Comparison of ENCODE assay signal across 1 cellular context in the genomic region with DNA sequence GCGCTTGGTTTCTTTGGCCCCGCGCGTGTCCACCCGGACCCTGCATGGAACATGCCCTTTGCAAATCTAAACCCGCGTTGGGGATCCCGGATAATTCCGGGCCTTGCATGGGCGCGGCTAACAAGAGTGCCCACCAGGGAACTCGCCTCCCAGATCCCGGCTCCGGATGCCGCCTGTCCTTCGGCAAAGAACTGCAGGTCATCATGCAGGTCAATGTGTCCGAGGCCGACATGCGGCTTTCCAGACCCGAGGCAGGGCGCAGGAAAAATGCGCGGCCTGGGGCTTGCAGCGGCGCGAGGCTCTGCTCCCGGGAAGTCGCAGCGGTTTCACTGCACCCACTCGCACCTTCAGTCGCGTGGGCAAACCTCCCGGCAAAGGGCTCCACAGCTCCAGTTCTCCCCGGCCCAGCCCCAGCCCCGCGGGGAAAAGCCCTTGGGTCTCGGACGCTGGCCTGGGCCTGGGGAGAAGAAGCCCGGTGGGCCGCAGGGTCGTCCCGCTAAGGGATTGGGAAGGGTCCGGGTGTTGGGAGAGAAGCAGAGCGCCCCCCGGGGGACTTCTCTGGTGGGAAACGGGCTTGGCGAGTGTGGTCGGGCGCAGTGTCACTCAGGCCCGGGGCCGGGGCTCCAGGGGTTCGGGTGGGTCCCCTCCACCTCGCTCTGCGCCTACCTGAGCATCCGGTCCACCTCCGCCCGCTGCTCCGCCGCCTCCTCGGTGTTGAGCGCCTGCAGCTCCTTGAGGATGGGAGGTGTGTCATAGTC.
A peak's percentile ranks its signal among the peaks of the same experiment; 100 is the strongest.
TF ChIP-seq lines count a peak whose summit lies in the region.

No MANE protein-coding gene starts in this region.

TF ChIP-seq in HepG2, 621 proteins besides CTCF, POLR2A, EP300 and RAD21 (continued from another document and continues in another):
- TF ChIP-seq, protein P1, sequence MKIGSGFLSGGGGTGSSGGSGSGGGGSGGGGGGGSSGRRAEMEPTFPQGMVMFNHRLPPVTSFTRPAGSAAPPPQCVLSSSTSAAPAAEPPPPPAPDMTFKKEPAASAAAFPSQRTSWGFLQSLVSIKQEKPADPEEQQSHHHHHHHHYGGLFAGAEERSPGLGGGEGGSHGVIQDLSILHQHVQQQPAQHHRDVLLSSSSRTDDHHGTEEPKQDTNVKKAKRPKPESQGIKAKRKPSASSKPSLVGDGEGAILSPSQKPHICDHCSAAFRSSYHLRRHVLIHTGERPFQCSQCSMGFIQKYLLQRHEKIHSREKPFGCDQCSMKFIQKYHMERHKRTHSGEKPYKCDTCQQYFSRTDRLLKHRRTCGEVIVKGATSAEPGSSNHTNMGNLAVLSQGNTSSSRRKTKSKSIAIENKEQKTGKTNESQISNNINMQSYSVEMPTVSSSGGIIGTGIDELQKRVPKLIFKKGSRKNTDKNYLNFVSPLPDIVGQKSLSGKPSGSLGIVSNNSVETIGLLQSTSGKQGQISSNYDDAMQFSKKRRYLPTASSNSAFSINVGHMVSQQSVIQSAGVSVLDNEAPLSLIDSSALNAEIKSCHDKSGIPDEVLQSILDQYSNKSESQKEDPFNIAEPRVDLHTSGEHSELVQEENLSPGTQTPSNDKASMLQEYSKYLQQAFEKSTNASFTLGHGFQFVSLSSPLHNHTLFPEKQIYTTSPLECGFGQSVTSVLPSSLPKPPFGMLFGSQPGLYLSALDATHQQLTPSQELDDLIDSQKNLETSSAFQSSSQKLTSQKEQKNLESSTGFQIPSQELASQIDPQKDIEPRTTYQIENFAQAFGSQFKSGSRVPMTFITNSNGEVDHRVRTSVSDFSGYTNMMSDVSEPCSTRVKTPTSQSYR (CRISPR knock-in tag; IDR thresholded peaks at IDR 0.05; ENCODE audit: borderline replicate concordance), result no peak
- no peak; the same call in 1 of the 2 replicates for TF ChIP-seq MEIS1 (CRISPR knock-in tag; IDR thresholded peaks at IDR 0.05; ENCODE audit: borderline replicate concordance)
- TF ChIP-seq GLI4 (CRISPR knock-in tag; IDR thresholded peaks at IDR 0.05; ENCODE audit: borderline replicate concordance), result no peak
- TF ChIP-seq KDM6A (CRISPR knock-in tag; IDR thresholded peaks at IDR 0.05; ENCODE audit: low read depth), result no peak
- 0 out of 2 replicates have a peak, but pooled peaks have one; percentile 76 for TF ChIP-seq ZNF761 (CRISPR knock-in tag; conservative IDR thresholded peaks at IDR 0.05)
- 0 out of 2 replicates have a peak, but pooled peaks have one; percentile 11 for TF ChIP-seq ZNF792 (CRISPR knock-in tag; IDR thresholded peaks at IDR 0.05)
- 0 out of 2 replicates have a peak, but pooled peaks have one; percentile 33 for TF ChIP-seq ZNF317 (CRISPR knock-in tag; IDR thresholded peaks at IDR 0.05)
- 0 out of 2 replicates have a peak, but pooled peaks have one; percentile 20 for TF ChIP-seq ZNF441 (CRISPR knock-in tag; IDR thresholded peaks at IDR 0.05; ENCODE audit: borderline replicate concordance)
- TF ChIP-seq ZNF468 (CRISPR knock-in tag; IDR thresholded peaks at IDR 0.05), result no peak
- no peak for TF ChIP-seq ZNF703 (CRISPR knock-in tag; IDR thresholded peaks at IDR 0.05; ENCODE audit: borderline replicate concordance)
- no peak for TF ChIP-seq ZNF615 (CRISPR knock-in tag; IDR thresholded peaks at IDR 0.05; ENCODE audit: borderline replicate concordance)
- TF ChIP-seq, protein P2, sequence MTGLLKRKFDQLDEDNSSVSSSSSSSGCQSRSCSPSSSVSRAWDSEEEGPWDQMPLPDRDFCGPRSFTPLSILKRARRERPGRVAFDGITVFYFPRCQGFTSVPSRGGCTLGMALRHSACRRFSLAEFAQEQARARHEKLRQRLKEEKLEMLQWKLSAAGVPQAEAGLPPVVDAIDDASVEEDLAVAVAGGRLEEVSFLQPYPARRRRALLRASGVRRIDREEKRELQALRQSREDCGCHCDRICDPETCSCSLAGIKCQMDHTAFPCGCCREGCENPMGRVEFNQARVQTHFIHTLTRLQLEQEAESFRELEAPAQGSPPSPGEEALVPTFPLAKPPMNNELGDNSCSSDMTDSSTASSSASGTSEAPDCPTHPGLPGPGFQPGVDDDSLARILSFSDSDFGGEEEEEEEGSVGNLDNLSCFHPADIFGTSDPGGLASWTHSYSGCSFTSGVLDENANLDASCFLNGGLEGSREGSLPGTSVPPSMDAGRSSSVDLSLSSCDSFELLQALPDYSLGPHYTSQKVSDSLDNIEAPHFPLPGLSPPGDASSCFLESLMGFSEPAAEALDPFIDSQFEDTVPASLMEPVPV (CRISPR knock-in tag; IDR thresholded peaks at IDR 0.05), result 0 out of 2 replicates have a peak, but pooled peaks have one; percentile 2
- TF ChIP-seq PHF21A (CRISPR knock-in tag; IDR thresholded peaks at IDR 0.05), result peak; percentile 27
- TF ChIP-seq MED13 (CRISPR knock-in tag; IDR thresholded peaks at IDR 0.05), result no peak
- TF ChIP-seq NR2F2 (IDR thresholded peaks at IDR 0.05; ENCODE audit: borderline replicate concordance, low read depth), result 0 out of 2 replicates have a peak, but pooled peaks have one; percentile 5
- TF ChIP-seq KLF15 (CRISPR knock-in tag; IDR thresholded peaks at IDR 0.05; ENCODE audit: borderline replicate concordance), result no peak
- TF ChIP-seq POLR2G (IDR thresholded peaks at IDR 0.05; ENCODE audit: low read depth, low read length), result no peak; the same call in 1 of the 2 replicates
- TF ChIP-seq, protein P3, sequence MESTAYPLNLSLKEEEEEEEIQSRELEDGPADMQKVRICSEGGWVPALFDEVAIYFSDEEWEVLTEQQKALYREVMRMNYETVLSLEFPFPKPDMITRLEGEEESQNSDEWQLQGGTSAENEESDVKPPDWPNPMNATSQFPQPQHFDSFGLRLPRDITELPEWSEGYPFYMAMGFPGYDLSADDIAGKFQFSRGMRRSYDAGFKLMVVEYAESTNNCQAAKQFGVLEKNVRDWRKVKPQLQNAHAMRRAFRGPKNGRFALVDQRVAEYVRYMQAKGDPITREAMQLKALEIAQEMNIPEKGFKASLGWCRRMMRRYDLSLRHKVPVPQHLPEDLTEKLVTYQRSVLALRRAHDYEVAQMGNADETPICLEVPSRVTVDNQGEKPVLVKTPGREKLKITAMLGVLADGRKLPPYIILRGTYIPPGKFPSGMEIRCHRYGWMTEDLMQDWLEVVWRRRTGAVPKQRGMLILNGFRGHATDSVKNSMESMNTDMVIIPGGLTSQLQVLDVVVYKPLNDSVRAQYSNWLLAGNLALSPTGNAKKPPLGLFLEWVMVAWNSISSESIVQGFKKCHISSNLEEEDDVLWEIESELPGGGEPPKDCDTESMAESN (CRISPR knock-in tag; conservative IDR thresholded peaks at IDR 0.05), result 0 out of 2 replicates have a peak, but pooled peaks have one; percentile 21
- TF ChIP-seq ZNF572 (CRISPR knock-in tag; IDR thresholded peaks at IDR 0.05), result 0 out of 2 replicates have a peak, but pooled peaks have one; percentile 38
- TF ChIP-seq KDM5A (IDR thresholded peaks at IDR 0.05; ENCODE audit: borderline replicate concordance, low read length), result no peak
- TF ChIP-seq, protein P4, sequence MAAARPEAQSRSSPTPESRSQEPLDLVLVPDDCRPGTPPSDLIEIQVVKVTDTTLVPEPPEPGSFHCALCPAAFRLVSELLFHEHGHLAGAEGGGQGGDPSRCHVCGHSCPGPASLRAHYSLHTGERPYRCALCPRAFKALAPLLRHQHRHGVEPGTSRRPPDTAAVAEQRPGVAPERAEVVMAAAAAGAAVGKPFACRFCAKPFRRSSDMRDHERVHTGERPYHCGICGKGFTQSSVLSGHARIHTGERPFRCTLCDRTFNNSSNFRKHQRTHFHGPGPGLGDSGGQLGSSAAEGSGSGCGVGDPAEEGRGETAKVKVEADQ (CRISPR knock-in tag; IDR thresholded peaks at IDR 0.05; ENCODE audit: borderline replicate concordance), result no peak
- TF ChIP-seq KAT7 (CRISPR knock-in tag; IDR thresholded peaks at IDR 0.05; ENCODE audit: borderline replicate concordance), result no peak
- TF ChIP-seq CC2D1A (CRISPR knock-in tag; IDR thresholded peaks at IDR 0.05), result no peak
- TF ChIP-seq, protein P5, sequence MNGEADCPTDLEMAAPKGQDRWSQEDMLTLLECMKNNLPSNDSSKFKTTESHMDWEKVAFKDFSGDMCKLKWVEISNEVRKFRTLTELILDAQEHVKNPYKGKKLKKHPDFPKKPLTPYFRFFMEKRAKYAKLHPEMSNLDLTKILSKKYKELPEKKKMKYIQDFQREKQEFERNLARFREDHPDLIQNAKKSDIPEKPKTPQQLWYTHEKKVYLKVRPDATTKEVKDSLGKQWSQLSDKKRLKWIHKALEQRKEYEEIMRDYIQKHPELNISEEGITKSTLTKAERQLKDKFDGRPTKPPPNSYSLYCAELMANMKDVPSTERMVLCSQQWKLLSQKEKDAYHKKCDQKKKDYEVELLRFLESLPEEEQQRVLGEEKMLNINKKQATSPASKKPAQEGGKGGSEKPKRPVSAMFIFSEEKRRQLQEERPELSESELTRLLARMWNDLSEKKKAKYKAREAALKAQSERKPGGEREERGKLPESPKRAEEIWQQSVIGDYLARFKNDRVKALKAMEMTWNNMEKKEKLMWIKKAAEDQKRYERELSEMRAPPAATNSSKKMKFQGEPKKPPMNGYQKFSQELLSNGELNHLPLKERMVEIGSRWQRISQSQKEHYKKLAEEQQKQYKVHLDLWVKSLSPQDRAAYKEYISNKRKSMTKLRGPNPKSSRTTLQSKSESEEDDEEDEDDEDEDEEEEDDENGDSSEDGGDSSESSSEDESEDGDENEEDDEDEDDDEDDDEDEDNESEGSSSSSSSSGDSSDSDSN (CRISPR knock-in tag; IDR thresholded peaks at IDR 0.05), result peak; percentile 74
- TF ChIP-seq SP1 (IDR thresholded peaks at IDR 0.05), result no peak
- no peak for TF ChIP-seq SP1 (CRISPR knock-in tag; IDR thresholded peaks at IDR 0.05)
- TF ChIP-seq, protein P6, sequence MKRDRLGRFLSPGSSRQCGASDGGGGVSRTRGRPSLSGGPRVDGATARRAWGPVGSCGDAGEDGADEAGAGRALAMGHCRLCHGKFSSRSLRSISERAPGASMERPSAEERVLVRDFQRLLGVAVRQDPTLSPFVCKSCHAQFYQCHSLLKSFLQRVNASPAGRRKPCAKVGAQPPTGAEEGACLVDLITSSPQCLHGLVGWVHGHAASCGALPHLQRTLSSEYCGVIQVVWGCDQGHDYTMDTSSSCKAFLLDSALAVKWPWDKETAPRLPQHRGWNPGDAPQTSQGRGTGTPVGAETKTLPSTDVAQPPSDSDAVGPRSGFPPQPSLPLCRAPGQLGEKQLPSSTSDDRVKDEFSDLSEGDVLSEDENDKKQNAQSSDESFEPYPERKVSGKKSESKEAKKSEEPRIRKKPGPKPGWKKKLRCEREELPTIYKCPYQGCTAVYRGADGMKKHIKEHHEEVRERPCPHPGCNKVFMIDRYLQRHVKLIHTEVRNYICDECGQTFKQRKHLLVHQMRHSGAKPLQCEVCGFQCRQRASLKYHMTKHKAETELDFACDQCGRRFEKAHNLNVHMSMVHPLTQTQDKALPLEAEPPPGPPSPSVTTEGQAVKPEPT (CRISPR knock-in tag; IDR thresholded peaks at IDR 0.05; ENCODE audit: low read depth), result no peak
- no peak for TF ChIP-seq ZNF143 (CRISPR knock-in tag; IDR thresholded peaks at IDR 0.05)
- TF ChIP-seq RAD51 (IDR thresholded peaks at IDR 0.05; ENCODE audit: borderline replicate concordance), result no peak
- TF ChIP-seq NFE2 (CRISPR knock-in tag; IDR thresholded peaks at IDR 0.05), result no peak
- peak; percentile 67 for TF ChIP-seq AGO2 (optimal IDR thresholded peaks at IDR 0.05; ENCODE audit: low read depth, low read length)
- TF ChIP-seq NFKB2 (CRISPR knock-in tag; IDR thresholded peaks at IDR 0.05; ENCODE audit: borderline replicate concordance), result peak; percentile 48; the same call in 1 of the 2 replicates
- TF ChIP-seq SIN3B (IDR thresholded peaks at IDR 0.05; ENCODE audit: low read length), result no peak
- no peak for TF ChIP-seq ZNF652 (CRISPR knock-in tag; IDR thresholded peaks at IDR 0.05; ENCODE audit: borderline replicate concordance, low read depth)
- TF ChIP-seq ZNF292 (CRISPR knock-in tag; IDR thresholded peaks at IDR 0.05; ENCODE audit: borderline replicate concordance, low read depth), result no peak; the same call in 1 of the 2 replicates
- TF ChIP-seq, protein P7, sequence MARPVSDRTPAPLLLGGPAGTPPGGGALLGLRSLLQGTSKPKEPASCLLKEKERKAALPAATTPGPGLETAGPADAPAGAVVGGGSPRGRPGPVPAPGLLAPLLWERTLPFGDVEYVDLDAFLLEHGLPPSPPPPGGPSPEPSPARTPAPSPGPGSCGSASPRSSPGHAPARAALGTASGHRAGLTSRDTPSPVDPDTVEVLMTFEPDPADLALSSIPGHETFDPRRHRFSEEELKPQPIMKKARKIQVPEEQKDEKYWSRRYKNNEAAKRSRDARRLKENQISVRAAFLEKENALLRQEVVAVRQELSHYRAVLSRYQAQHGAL (CRISPR knock-in tag; IDR thresholded peaks at IDR 0.05; ENCODE audit: not compliant biosample characterization), result no peak
- no peak for TF ChIP-seq MIER3 (CRISPR knock-in tag; IDR thresholded peaks at IDR 0.05; ENCODE audit: borderline replicate concordance)
- TF ChIP-seq ZNF781 (CRISPR knock-in tag; IDR thresholded peaks at IDR 0.05; ENCODE audit: borderline replicate concordance, not compliant biosample characterization), result peak; percentile 37
- TF ChIP-seq, protein P8, sequence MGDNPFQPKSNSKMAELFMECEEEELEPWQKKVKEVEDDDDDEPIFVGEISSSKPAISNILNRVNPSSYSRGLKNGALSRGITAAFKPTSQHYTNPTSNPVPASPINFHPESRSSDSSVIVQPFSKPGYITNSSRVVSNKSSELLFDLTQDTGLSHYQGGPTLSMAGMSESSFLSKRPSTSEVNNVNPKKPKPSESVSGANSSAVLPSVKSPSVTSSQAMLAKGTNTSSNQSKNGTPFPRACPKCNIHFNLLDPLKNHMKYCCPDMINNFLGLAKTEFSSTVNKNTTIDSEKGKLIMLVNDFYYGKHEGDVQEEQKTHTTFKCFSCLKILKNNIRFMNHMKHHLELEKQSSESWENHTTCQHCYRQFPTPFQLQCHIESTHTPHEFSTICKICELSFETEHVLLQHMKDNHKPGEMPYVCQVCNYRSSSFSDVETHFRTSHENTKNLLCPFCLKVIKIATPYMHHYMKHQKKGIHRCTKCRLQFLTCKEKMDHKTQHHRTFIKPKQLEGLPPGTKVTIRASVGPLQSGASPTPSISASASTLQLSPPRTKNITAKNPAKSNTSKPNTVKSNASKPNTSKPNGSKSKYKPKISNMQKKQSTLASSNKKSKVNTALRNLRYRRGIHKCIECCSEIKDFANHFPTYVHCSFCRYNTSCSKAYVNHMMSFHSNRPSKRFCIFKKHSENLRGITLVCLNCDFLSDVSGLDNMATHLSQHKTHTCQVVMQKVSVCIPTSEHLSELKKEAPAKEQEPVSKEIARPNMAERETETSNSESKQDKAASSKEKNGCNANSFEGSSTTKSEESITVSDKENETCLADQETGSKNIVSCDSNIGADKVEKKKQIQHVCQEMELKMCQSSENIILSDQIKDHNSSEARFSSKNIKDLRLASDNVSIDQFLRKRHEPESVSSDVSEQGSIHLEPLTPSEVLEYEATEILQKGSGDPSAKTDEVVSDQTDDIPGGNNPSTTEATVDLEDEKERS (CRISPR knock-in tag; IDR thresholded peaks at IDR 0.05), result 0 out of 2 replicates have a peak, but pooled peaks have one; percentile 15
- no peak for TF ChIP-seq HOXD1 (CRISPR knock-in tag; IDR thresholded peaks at IDR 0.05)
- no peak for TF ChIP-seq PAX8 (CRISPR knock-in tag; IDR thresholded peaks at IDR 0.05; ENCODE audit: borderline replicate concordance)
- no peak for TF ChIP-seq ZSCAN22 (CRISPR knock-in tag; IDR thresholded peaks at IDR 0.05)
- TF ChIP-seq ZNF878 (CRISPR knock-in tag; IDR thresholded peaks at IDR 0.05), result peak; percentile 56; the same call in 1 of the 2 replicates
- 0 out of 2 replicates have a peak, but pooled peaks have one; percentile 64 for TF ChIP-seq ATF7-NPFF (CRISPR knock-in tag; IDR thresholded peaks at IDR 0.05; ENCODE audit: low read depth)
- no peak for TF ChIP-seq ZNF331 (CRISPR knock-in tag; IDR thresholded peaks at IDR 0.05)
- TF ChIP-seq SSRP1 (CRISPR knock-in tag; IDR thresholded peaks at IDR 0.05), result no peak
